In the genomic region with DNA sequence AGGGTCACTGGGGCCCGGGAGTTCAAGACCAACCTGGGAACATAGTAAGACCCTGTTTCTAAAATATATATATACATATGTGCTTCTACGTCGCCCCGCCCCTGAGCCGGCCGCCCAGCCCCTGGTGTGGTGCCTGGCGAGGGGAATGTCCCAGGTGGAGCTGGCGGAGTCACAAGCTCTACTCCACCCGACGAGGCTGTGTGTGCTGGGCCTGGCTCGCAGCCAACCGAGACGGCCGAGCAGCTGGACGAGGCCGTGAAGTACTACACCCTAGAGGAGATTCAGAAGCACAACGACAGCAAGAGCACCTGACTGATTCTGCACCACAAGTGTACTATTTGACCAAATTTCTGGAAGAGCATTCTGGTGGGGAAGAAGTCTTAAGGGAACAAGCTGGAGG, we compare ENCODE assay signal across 10 cellular contexts. TPM values are rescaled to one million over a fixed set of nuclear protein-coding genes. Genes with fewer than 3 reads are reported as not detected.
A peak's percentile ranks its signal among the peaks of the same experiment; 100 is the strongest.
DNase-seq lines count a peak whose midpoint lies in the region; ATAC-seq and TF ChIP-seq lines count a peak whose summit lies in the region.
"Had no signal": no experiment of that assay in that cellular context is flagged by ENCODE, and none has a peak within 500 bp of the region (broad histone marks: within the 10 kb centered on the region; RNA-seq: fewer than 3 reads in every experiment).

No MANE protein-coding gene starts in this region.

- 34% methylated on average over 17 of the region's 17 CpGs for WGBS in prostate gland
- 37% methylated on average over 17 of the region's 17 CpGs for WGBS in suprapubic skin

- ATAC-seq in HG03039 (IDR thresholded peaks at IDR 0.05; ENCODE audit: unreplicated experiment) (no peak), GM21529 (IDR thresholded peaks at IDR 0.05; ENCODE audit: unreplicated experiment) (no peak)

- DNase-seq in HT-29 (ENCODE audit: low spot score) (peak; percentile 82), NCI-H748 treated with DMSO at 0.1 percent for 48 hours (lab: John Stamatoyannopoulos, UW) (peak; percentile 55), erythroblast (lab: John Stamatoyannopoulos, UW) (peak; percentile 20 to 62), prostate gland (ENCODE audit: low spot score) (peak; percentile 46), suprapubic skin (ENCODE audit: low spot score in 2 of 2) (no peak), tibial artery (no peak)
- DNase-seq: EL had no signal

- no peaks in the 10 kb centered on the region for H3K36me3 ChIP-seq in prostate gland
- H3K36me3 ChIP-seq in suprapubic skin, result no peaks in the 10 kb centered on the region
- H3K36me3 ChIP-seq in tibial artery, result no peaks in the 10 kb centered on the region

- no peaks in the 10 kb centered on the region for H3K27me3 ChIP-seq in prostate gland (replicated peaks; ENCODE audit: insufficient read depth)
- no peaks in the 10 kb centered on the region for H3K27me3 ChIP-seq in suprapubic skin
- H3K27me3 ChIP-seq in tibial artery, result no peaks in the 10 kb centered on the region

- TF ChIP-seq EP300 in suprapubic skin (IDR thresholded peaks at IDR 0.05), result no peak

- intact Hi-C loops in prostate gland (cut with DNase I) (loop anchor here (2.0 kb wide), 1 partner anchor 185 kb away; no protein-coding TSS in a partner anchor), tibial artery (cut with DNase I; ENCODE audit: low total_unique reads) (no loop called here)

- H3K27ac ChIP-seq in prostate gland (no peak overlapping the region), suprapubic skin (no peak overlapping the region), tibial artery (peak overlapping the region in 1 of 2 donors; percentile 67)
- H3K27ac ChIP-seq: parathyroid adenoma had no signal

- TF ChIP-seq CTCF in prostate gland (IDR thresholded peaks at IDR 0.05) (peak in 2 of 4 experiments; percentile 24 to 34), suprapubic skin (IDR thresholded peaks at IDR 0.05) (no peak), tibial artery (IDR thresholded peaks at IDR 0.05) (no peak)

- TF ChIP-seq POLR2A in erythroblast (IDR thresholded peaks at IDR 0.05; ENCODE audit: low read length) (no peak), prostate gland (IDR thresholded peaks at IDR 0.05) (no peak), suprapubic skin (IDR thresholded peaks at IDR 0.05) (no peak)

- H3K9me3 ChIP-seq in prostate gland (no peaks in the 10 kb centered on the region), suprapubic skin (no peaks in the 10 kb centered on the region), tibial artery (no peaks in the 10 kb centered on the region)

- H3K4me1 ChIP-seq in prostate gland (replicated peaks) (no peaks in the 10 kb centered on the region), suprapubic skin (peaks cover 4% of the 10 kb centered on the region), tibial artery (peaks cover 0 to 44% (median 12%) of the 10 kb centered on the region in 4 donors)
- H3K4me1 ChIP-seq: parathyroid adenoma had no signal

- no peak overlapping the region for H3K4me3 ChIP-seq in prostate gland
- H3K4me3 ChIP-seq in suprapubic skin, result no peak overlapping the region
- H3K4me3 ChIP-seq in tibial artery, result no peak overlapping the region

RNA-seq across cellular contexts. Expression of a gene that starts 22.1 kb away (rescaled TPM):
- total RNA-seq in HT-29 (2014; rRNA removed; shearing (Covaris generic)), result 80.3 and 92.0 TPM in 2 replicates
- total RNA-seq in prostate gland, result 100 to 1,000 TPM in 1 of 2 donors, 10 to 100 TPM in 1; 77.1 to 118 TPM
- total RNA-seq in suprapubic skin, result 10 to 100 TPM; 29.9 to 33.6 (median 32.2) TPM

RNA-seq across cellular contexts. Expression of a gene that starts 46.8 kb away (rescaled TPM):
- total RNA-seq in HT-29 (2014; rRNA removed; shearing (Covaris generic)), result 14.8 and 18.2 TPM in 2 replicates
- total RNA-seq in prostate gland, result 10 to 100 TPM; 31.2 to 39.0 TPM
- 10 to 100 TPM; 18.2 to 33.9 (median 24.1) TPM for total RNA-seq in suprapubic skin

RNA-seq across cellular contexts. Expression of a gene that starts 47.3 kb away (rescaled TPM):
- 5.7 and 6.0 TPM in 2 replicates for total RNA-seq in HT-29 (2014; rRNA removed; shearing (Covaris generic))
- total RNA-seq in prostate gland (10 to 100 TPM in 1 of 2 donors, 1 to 10 TPM in 1; 7.3 to 28.9 TPM), suprapubic skin (10 to 100 TPM in 1 of 4 donors, 1 to 10 TPM in 3; 6.6 to 11.5 (median 7.1) TPM)

Comparison
In these comparisons a context has a peak if more than half of its experiments do, and no peak if none do; other contexts are left out.
1. DNase-seq: peak in HT-29 (single experiment), NCI-H748 treated with DMSO at 0.1 percent for 48 hours (single experiment), erythroblast (2 of 2) and prostate gland (single experiment); none in suprapubic skin (0 of 2) and tibial artery (0 of 2).